28 cellular contexts compared by ENCODE assay signal in the genomic region with DNA sequence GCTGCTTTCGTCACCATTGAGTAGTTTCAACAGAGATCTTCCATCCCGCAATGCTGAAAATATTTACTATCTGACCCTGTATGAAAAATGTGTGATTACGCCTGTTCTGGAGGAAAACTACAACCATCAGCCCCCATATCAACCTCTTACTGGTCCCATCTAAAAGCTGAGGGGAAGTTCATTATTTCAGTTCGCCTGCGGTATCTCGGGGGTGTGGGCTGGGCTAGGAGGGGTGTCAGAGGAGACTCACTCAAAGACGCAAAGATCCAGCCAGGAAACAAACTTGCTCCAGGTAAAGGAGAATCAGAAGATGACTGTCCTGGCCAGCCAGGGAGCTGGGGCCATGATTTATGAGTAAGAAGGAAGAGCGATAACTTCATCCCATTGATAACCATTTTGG. TPM values are rescaled to one million over a fixed set of nuclear protein-coding genes. Genes with fewer than 3 reads are reported as not detected.
"Had no signal": no experiment of that assay in that cellular context is flagged by ENCODE, and none has a peak within 500 bp of the region (broad histone marks: within the 10 kb centered on the region; RNA-seq: fewer than 3 reads in every experiment).

No MANE protein-coding gene starts in this region.

- DNase-seq: effector memory CD4-positive, alpha-beta T cell; esophagus squamous epithelium; foreskin melanocyte; kidney; left lung; mammary epithelial cell; mesendoderm; naive thymus-derived CD8-positive, alpha-beta T cell; nephron progenitor cell; occipital lobe; pancreas; right lobe of liver; stimulated activated CD4-positive, alpha-beta T cell treated with anti-CD3 and anti-CD28 coated beads, Interleukin-2, amount 100 ng/mL, for 24 hours; stimulated activated CD4-positive, alpha-beta T cell treated with anti-CD3 and anti-CD28 coated beads, Interleukin-4, amount 100 ng/mL, for 24 hours; stimulated activated naive CD4-positive, alpha-beta T cell treated with Interleukin-2 at 50 U/mL for 16 hours; stomach; thyroid gland; upper lobe of left lung; uterus had no signal

- H3K9me3 Mint-ChIP-seq: dendritic cell treated with granulocyte-macrophage colony-stimulating factor and Interleukin-4, amounts not matched to agents 40 ng/mL and 50 ng/mL, for 4 days; naive thymus-derived CD8-positive, alpha-beta T cell; stimulated activated effector memory CD8-positive, alpha-beta T cell treated with anti-CD3 and anti-CD28 coated beads, Interleukin-12 subunit alpha, Interleukin-12 subunit beta, amount 100 ng/mL, for 72 hours had no signal

- H3K36me3 ChIP-seq: esophagus squamous epithelium, left lung, pancreas, right lobe of liver, stomach, thyroid gland, upper lobe of left lung, uterus had no signal

- H3K4me3 ChIP-seq: esophagus squamous epithelium, left lung, pancreas, right lobe of liver, smooth muscle cell, stomach, thyroid gland, upper lobe of left lung, uterus had no signal

- H3K27me3 Mint-ChIP-seq: dendritic cell treated with granulocyte-macrophage colony-stimulating factor and Interleukin-4, amounts not matched to agents 40 ng/mL and 50 ng/mL, for 4 days; naive thymus-derived CD8-positive, alpha-beta T cell had no signal

- H3K27ac Mint-ChIP-seq: dendritic cell treated with granulocyte-macrophage colony-stimulating factor and Interleukin-4, amounts not matched to agents 40 ng/mL and 50 ng/mL, for 4 days; naive thymus-derived CD8-positive, alpha-beta T cell; nephron progenitor cell; stimulated activated effector memory CD8-positive, alpha-beta T cell treated with anti-CD3 and anti-CD28 coated beads, Interleukin-12 subunit alpha, Interleukin-12 subunit beta, amount 100 ng/mL, for 72 hours had no signal

- H3K4me1 ChIP-seq: esophagus squamous epithelium, left lung, pancreas, right lobe of liver, stomach, thyroid gland, upper lobe of left lung, uterus had no signal

- H3K4me1 Mint-ChIP-seq: naive thymus-derived CD8-positive, alpha-beta T cell; stimulated activated effector memory CD8-positive, alpha-beta T cell treated with anti-CD3 and anti-CD28 coated beads, Interleukin-12 subunit alpha, Interleukin-12 subunit beta, amount 100 ng/mL, for 72 hours had no signal

- H3K27ac ChIP-seq: esophagus squamous epithelium, left lung, pancreas, right lobe of liver, stomach, thyroid gland, upper lobe of left lung, uterus had no signal

- H3K4me3 Mint-ChIP-seq: dendritic cell treated with granulocyte-macrophage colony-stimulating factor and Interleukin-4, amounts not matched to agents 40 ng/mL and 50 ng/mL, for 4 days; naive thymus-derived CD8-positive, alpha-beta T cell; nephron progenitor cell; stimulated activated effector memory CD8-positive, alpha-beta T cell treated with anti-CD3 and anti-CD28 coated beads, Interleukin-12 subunit alpha, Interleukin-12 subunit beta, amount 100 ng/mL, for 72 hours had no signal

- ATAC-seq: left lung; naive thymus-derived CD8-positive, alpha-beta T cell; pancreas; right lobe of liver; stimulated activated effector memory CD8-positive, alpha-beta T cell treated with anti-CD3 and anti-CD28 coated beads, Interleukin-12 subunit alpha, Interleukin-12 subunit beta, amount 100 ng/mL, for 72 hours had no signal

- H3K9me3 ChIP-seq: esophagus squamous epithelium, left lung, pancreas, right lobe of liver, stomach, thyroid gland, upper lobe of left lung, uterus had no signal

- H3K27me3 ChIP-seq: esophagus squamous epithelium, left lung, pancreas, right lobe of liver, stomach, thyroid gland, upper lobe of left lung, uterus had no signal

RNA-seq across cellular contexts. Expression of gene CACNG1, which starts 13.7 kb away (rescaled TPM):
- total RNA-seq: cardiac septum; endothelial cell of umbilical vein; epithelial cell of proximal tubule; esophagus squamous epithelium; kidney; left lung; lower leg skin; mammary epithelial cell; naive thymus-derived CD8-positive, alpha-beta T cell; pancreas; posterior vena cava; right lobe of liver; smooth muscle cell; stomach; subcutaneous adipose tissue; thyroid gland; uterus had no signal
- polyA plus RNA-seq: endothelial cell of umbilical vein; mammary epithelial cell; naive thymus-derived CD8-positive, alpha-beta T cell; smooth muscle cell; stomach had no signal
